7 cellular contexts compared by ENCODE assay signal in genomic region chr12:43806737-43807072, GRCh38. TPM values are rescaled to one million over a fixed set of nuclear protein-coding genes. Genes with fewer than 3 reads are reported as not detected.
DNase-seq lines count a peak whose midpoint lies in the region; ATAC-seq and TF ChIP-seq lines count a peak whose summit lies in the region.

No MANE protein-coding gene starts in this region.

- TF ChIP-seq CTCF in VCaP (conservative IDR thresholded peaks at IDR 0.05): no peak
- TF ChIP-seq CTCF in spleen (IDR thresholded peaks at IDR 0.05 in 8 of 11, conservative IDR thresholded peaks at IDR 0.05 in 3 of 11): no peak

- H3K36me3 ChIP-seq in HAP-1 (replicated peaks): peaks cover 14% of the 10 kb centered on the region
- peaks cover 0 to 24% (median 4%) of the 10 kb centered on the region in 6 donors for H3K36me3 ChIP-seq in spleen

- WGBS in spleen, 5 donors: 4 to 7% (median 6%) methylated on average over 3 of the region's 3 CpGs

- no peak for TF ChIP-seq POLR2A in spleen (IDR thresholded peaks at IDR 0.05)

- peak overlapping the region; percentile 90 for H3K4me3 ChIP-seq in HAP-1
- peak overlapping the region; percentile 72 to 94 (median 89) for H3K4me3 ChIP-seq in spleen

- H3K27ac ChIP-seq in VCaP (peak overlapping the region; percentile 85), spleen (peak overlapping the region; percentile 96 to 99 (median 98))

- peaks cover 17% of the 10 kb centered on the region for H3K4me1 ChIP-seq in HAP-1
- H3K4me1 ChIP-seq in spleen: peaks cover 28 to 53% (median 40%) of the 10 kb centered on the region in 6 donors

- intact Hi-C loops in spleen (cut with DNase I; ENCODE audit: low total_unique reads): no loop called here

- no peak for ATAC-seq in HG02678 (IDR thresholded peaks at IDR 0.05; ENCODE audit: unreplicated experiment)

- no peak for DNase-seq in HAP-1 (ENCODE audit: low spot score in 2 of 2)
- peak; percentile 15 for DNase-seq in germinal center (ENCODE audit: low spot score)
- no peak for DNase-seq in spleen
- DNase-seq in stimulated activated CD4-positive, alpha-beta T cell treated with anti-CD3 and anti-CD28 coated beads, Interleukin-4, amount 100 ng/mL, for 24 hours: no peak
- DNase-seq in NAMALWA (ENCODE audit: low spot score): no peak

- H3K27me3 ChIP-seq in HAP-1 (ENCODE audit: low read depth) (no peaks in the 10 kb centered on the region), spleen (replicated peaks in 1 of 7) (no peaks in the 10 kb centered on the region)

- H3K9me3 ChIP-seq in HAP-1 (no peaks in the 10 kb centered on the region), spleen (no peaks in the 10 kb centered on the region)

- in situ Hi-C loops in HAP-1 (cut with MboI; ENCODE audit: low sequenced_read_pairs): no loop called here

RNA-seq across cellular contexts. Expression of gene TWF1, which starts 0.6 kb away (rescaled TPM):
- total RNA-seq in spleen: 10 to 100 TPM; 28.1 to 58.4 (median 36.9) TPM
- 10 to 100 TPM; 20.6 to 26.0 (median 24.8) TPM for polyA plus RNA-seq in spleen

RNA-seq across cellular contexts. Expression of gene TMEM117, which starts 29.2 kb away (rescaled TPM):
- 10 to 100 TPM in 2 of 7 donors, 1 to 10 TPM in 5; 2.9 to 24.5 (median 5.5) TPM for total RNA-seq in spleen
- polyA plus RNA-seq in spleen: 1 to 10 TPM; 1.7 to 2.2 (median 1.7) TPM

RNA-seq across cellular contexts. Expression of gene IRAK4, which starts 48.0 kb away (rescaled TPM):
- 10 to 100 TPM; 32.6 to 97.9 (median 52.0) TPM for total RNA-seq in spleen
- 10 to 100 TPM; 18.1 to 23.1 (median 20.0) TPM for polyA plus RNA-seq in spleen

RNA-seq across cellular contexts. Expression of gene PUS7L, which starts 48.1 kb away (rescaled TPM):
- 10 to 100 TPM; 13.3 to 18.2 (median 15.9) TPM for total RNA-seq in spleen
- polyA plus RNA-seq in spleen: 1 to 10 TPM; 1.5 to 2.1 (median 1.8) TPM
